In genomic region chr9:115341401-115341800, GRCh38 we compare ENCODE assay signal across 15 cellular contexts.
"Had no signal": no experiment of that assay in that cellular context is flagged by ENCODE, and none has a peak within 500 bp of the region (broad histone marks: within the 10 kb centered on the region; RNA-seq: fewer than 3 reads in every experiment).

No MANE protein-coding gene starts in this region.

- DNase-seq: activated B cell treated with CpG ODN at 0.5 μM for 24 hours; activated CD4-positive, alpha-beta T cell treated with anti-CD3 and anti-CD28 coated beads, Interleukin-2, amount 50 U/mL, for 1 hour; amniotic stem cell; brain microvascular endothelial cell; cerebellar nuclear complex; dorsolateral prefrontal cortex; hypothalamus; kidney glomerular epithelial cell; naive thymus-derived CD8-positive, alpha-beta T cell; occipital lobe; stimulated activated CD4-positive, alpha-beta T cell treated with anti-CD3 and anti-CD28 coated beads, Interleukin-4, amount 100 ng/mL, for 24 hours; T-helper 17 cell had no signal

- H3K36me3 ChIP-seq: brain microvascular endothelial cell, gastrocnemius medialis, uterus had no signal

- H3K27ac ChIP-seq: brain microvascular endothelial cell, dorsolateral prefrontal cortex, gastrocnemius medialis, psoas muscle, uterus had no signal

- H3K9me3 ChIP-seq: gastrocnemius medialis, uterus had no signal

- ATAC-seq: naive thymus-derived CD8-positive, alpha-beta T cell; psoas muscle; T-helper 17 cell had no signal

- H3K4me3 ChIP-seq: dorsolateral prefrontal cortex, gastrocnemius medialis, psoas muscle, uterus had no signal

- H3K4me1 ChIP-seq: gastrocnemius medialis, psoas muscle, uterus had no signal

- H3K27me3 ChIP-seq: gastrocnemius medialis, uterus had no signal
